In the genomic region with DNA sequence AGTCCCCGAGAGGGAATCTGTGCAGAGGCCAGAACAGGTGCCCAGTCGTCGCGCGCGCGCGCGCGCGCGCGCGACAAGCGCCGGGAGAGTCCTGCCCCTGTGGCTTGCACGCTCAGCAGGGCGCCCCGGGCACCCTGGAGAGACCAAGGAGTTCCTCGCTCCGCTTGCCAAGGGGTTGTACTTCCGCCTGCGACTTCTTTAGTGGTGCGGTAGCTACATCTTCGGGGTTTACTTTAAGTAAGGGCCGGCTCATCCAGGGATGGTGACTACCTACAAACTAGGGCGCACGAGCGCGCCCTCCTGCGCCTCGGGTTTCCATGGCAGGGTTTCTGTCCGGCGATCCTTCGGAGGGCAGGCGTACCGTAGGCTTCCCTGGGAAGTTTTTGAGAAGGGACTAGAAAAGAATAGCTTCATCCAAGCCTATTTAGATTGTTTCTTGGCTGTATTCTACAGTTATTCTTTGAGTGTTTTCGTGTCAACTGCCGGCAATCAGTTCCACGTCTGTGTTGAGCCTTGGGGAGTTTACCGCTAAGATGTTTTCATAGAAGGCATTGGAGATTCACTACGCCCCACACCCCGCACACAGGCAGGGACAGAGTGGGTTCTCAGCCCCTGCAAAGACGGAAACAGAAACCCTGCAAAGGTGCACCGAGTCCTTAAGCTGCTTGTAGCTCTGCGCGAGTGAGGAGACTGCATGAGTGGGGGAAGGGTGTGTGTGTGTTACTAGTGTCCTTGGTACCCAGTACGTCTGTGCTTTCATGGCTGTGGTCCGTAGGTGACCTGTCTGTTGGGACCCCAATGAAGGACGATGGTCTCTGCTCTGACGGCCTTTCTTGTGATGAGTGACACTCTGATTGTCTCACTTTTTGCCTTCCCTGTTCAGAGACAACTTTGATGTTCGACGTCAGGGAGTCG, we compare ENCODE assay signal across 8 cellular contexts. TPM values are rescaled to one million over a fixed set of nuclear protein-coding genes. Genes with fewer than 3 reads are reported as not detected.
A peak's percentile ranks its signal among the peaks of the same experiment; 100 is the strongest.
DNase-seq lines count a peak whose midpoint lies in the region; ATAC-seq, FAIRE-seq and TF ChIP-seq lines count a peak whose summit lies in the region.

No MANE protein-coding gene starts in this region.

- no peak for TF ChIP-seq CTCF in ascending aorta (IDR thresholded peaks at IDR 0.05)
- TF ChIP-seq CTCF in thyroid gland (IDR thresholded peaks at IDR 0.05) = no peak

- H3K27ac ChIP-seq in ascending aorta = no peak overlapping the region
- H3K27ac ChIP-seq in thyroid gland = no peak overlapping the region

- FAIRE-seq in urothelium cell line (lab: Jason Lieb, UNC) = no peak

- 3 to 5% methylated on average over 32 of the region's 54 CpGs for WGBS in thyroid gland, 2 donors

- DNase-seq in stimulated activated CD4-positive, alpha-beta T cell treated with anti-CD3 and anti-CD28 coated beads, Interleukin-15, amount 100 ng/mL, for 24 hours = peak; percentile 45
- no peak for DNase-seq in stimulated activated CD4-positive, alpha-beta T cell treated with anti-CD3 and anti-CD28 coated beads, Interleukin-4, amount 100 ng/mL, for 4 hours
- DNase-seq in NCI-H526 treated with DMSO at 0.1 percent for 48 hours (lab: John Stamatoyannopoulos, UW) (peak; percentile 68), ascending aorta (ENCODE audit: low spot score in 2 of 2) (no peak), kidney glomerular epithelial cell (lab: John Stamatoyannopoulos, UW) (peak; percentile 45), thyroid gland (peak; percentile 14 to 27), urothelium cell line (ENCODE audit: low spot score) (no peak)

- no peaks in the 10 kb centered on the region for H3K36me3 ChIP-seq in ascending aorta
- H3K36me3 ChIP-seq in thyroid gland = no peaks in the 10 kb centered on the region

- TF ChIP-seq POLR2A in thyroid gland (IDR thresholded peaks at IDR 0.05) = no peak

- peaks cover 24 to 47% of the 10 kb centered on the region in 2 donors for H3K4me1 ChIP-seq in ascending aorta
- H3K4me1 ChIP-seq in thyroid gland = peaks cover 37 to 55% of the 10 kb centered on the region in 2 donors

- H3K4me3 ChIP-seq in ascending aorta (peak overlapping the region; percentile 62 to 71), thyroid gland (replicated peaks in 1 of 3) (peak overlapping the region in 1 of 3 donors; percentile 45)

- H3K27me3 ChIP-seq in ascending aorta (peaks cover 64% of the 10 kb centered on the region), thyroid gland (peaks cover 68% of the 10 kb centered on the region)

- ATAC-seq in HG03378 (IDR thresholded peaks at IDR 0.05; ENCODE audit: unreplicated experiment) = no peak

- H3K9me3 ChIP-seq in ascending aorta (no peaks in the 10 kb centered on the region), thyroid gland (no peaks in the 10 kb centered on the region)

- intact Hi-C loops in ascending aorta (cut with DNase I) = no loop called here
- intact Hi-C loops in thyroid gland (cut with DNase I) = no loop called here

RNA-seq across cellular contexts. Expression of gene LHX4, which starts 1.7 kb away (rescaled TPM):
- not detected for total RNA-seq in ascending aorta
- total RNA-seq in thyroid gland = not detected

Comparison
In these comparisons a context has a peak if more than half of its experiments do, and no peak if none do; other contexts are left out.
1. DNase-seq: peak in stimulated activated CD4-positive, alpha-beta T cell treated with anti-CD3 and anti-CD28 coated beads, Interleukin-15, amount 100 ng/mL, for 24 hours (single experiment), NCI-H526 treated with DMSO at 0.1 percent for 48 hours (single experiment), kidney glomerular epithelial cell (single experiment) and thyroid gland (2 of 2); none in stimulated activated CD4-positive, alpha-beta T cell treated with anti-CD3 and anti-CD28 coated beads, Interleukin-4, amount 100 ng/mL, for 4 hours (0 of 2), ascending aorta (0 of 2) and urothelium cell line (single experiment).